In genomic region chr2:149002891-149003740, GRCh38 we compare ENCODE assay signal across 32 cellular contexts. TPM values are rescaled to one million over a fixed set of nuclear protein-coding genes. Genes with fewer than 3 reads are reported as not detected.
DNase-seq lines count a peak whose midpoint lies in the region; ATAC-seq, FAIRE-seq and TF ChIP-seq lines count a peak whose summit lies in the region.
"Had no signal": no experiment of that assay in that cellular context is flagged by ENCODE, and none has a peak within 500 bp of the region (broad histone marks: within the 10 kb centered on the region; RNA-seq: fewer than 3 reads in every experiment).

No MANE protein-coding gene starts in this region.

- no peak for ATAC-seq in left ventricle myocardium superior
- ATAC-seq: activated CD8-positive, alpha-beta T cell treated with anti-CD3 and anti-CD28 coated beads, Interleukin-2, amount 10 ng/mL, durations not matched to agents 7 days and 5 days; activated naive CD4-positive, alpha-beta T cell treated with anti-CD3 and anti-CD28 coated beads, Interleukin-2, amount 50 U/mL, for 72 hours; CD8-positive, alpha-beta T cell; HCT116; mucosa of descending colon; right lobe of liver had no signal

- no peaks in the 10 kb centered on the region for H3K27me3 ChIP-seq in endodermal cell (ENCODE audit: control insufficient read depth, insufficient read depth, low read length, poor library complexity, severe bottlenecking)
- H3K27me3 ChIP-seq: ascending aorta, right lobe of liver, upper lobe of left lung had no signal

- H3K27me3 Mint-ChIP-seq in endodermal cell (ENCODE audit: insufficient read depth): no peaks in the 10 kb centered on the region

- no peak overlapping the region for H3K4me3 Mint-ChIP-seq in endodermal cell
- H3K4me3 Mint-ChIP-seq: activated CD8-positive, alpha-beta T cell treated with anti-CD3 and anti-CD28 coated beads, Interleukin-2, amount 10 ng/mL, durations not matched to agents 7 days and 5 days; CD8-positive, alpha-beta T cell; dendritic cell treated with granulocyte-macrophage colony-stimulating factor and Interleukin-4, amounts not matched to agents 40 ng/mL and 50 ng/mL, for 4 days; nephron had no signal

- intact Hi-C loops in posterior cingulate gyrus (cut with DNase I) (no loop called here), left ventricle myocardium superior (cut with micrococcal nuclease) (no loop called here)

- H3K4me3 ChIP-seq in AG09309 (ENCODE audit: control insufficient read depth, low read depth, low read length) (peak overlapping the region; percentile 38), endodermal cell (ENCODE audit: low read length) (peak overlapping the region; percentile 3)
- H3K4me3 ChIP-seq: ascending aorta, mucosa of descending colon, right lobe of liver, SK-N-MC, upper lobe of left lung had no signal

- H3K4me1 ChIP-seq in endodermal cell (ENCODE audit: control insufficient read depth, insufficient read depth, low read length): no peaks in the 10 kb centered on the region
- H3K4me1 ChIP-seq: ascending aorta, parathyroid adenoma, right lobe of liver, upper lobe of left lung had no signal

- peaks cover 30% of the 10 kb centered on the region for H3K9me3 Mint-ChIP-seq in endodermal cell
- H3K9me3 Mint-ChIP-seq: activated naive CD4-positive, alpha-beta T cell treated with anti-CD3 and anti-CD28 coated beads, Interleukin-2, amount 50 U/mL, for 72 hours; CD8-positive, alpha-beta T cell; dendritic cell treated with granulocyte-macrophage colony-stimulating factor and Interleukin-4, amounts not matched to agents 40 ng/mL and 50 ng/mL, for 4 days; nephron had no signal

- no peak for DNase-seq in AG09309 (ENCODE audit: low read depth)
- DNase-seq in HTR-8/SVneo (ENCODE audit: insufficient read length, low spot score): no peak
- DNase-seq in endodermal cell: no peak
- peak in 8 of 10 donors; percentile 66 to 96 (median 80) for DNase-seq in posterior cingulate gyrus
- DNase-seq in left ventricle myocardium superior: no peak
- DNase-seq in NCI-H1694 treated with DMSO at 0.1 percent for 48 hours (lab: John Stamatoyannopoulos, UW): no peak
- DNase-seq in mesenteric fat pad (ENCODE audit: low spot score): no peak
- no peak for DNase-seq in activated T-cell treated with anti-CD3 and anti-CD28 coated beads, Interleukin-2, amount 50 U/mL, for 48 hours
- DNase-seq: activated CD8-positive, alpha-beta T cell treated with anti-CD3 and anti-CD28 coated beads, Interleukin-2, amount 10 ng/mL, durations not matched to agents 7 days and 5 days; CD8-positive, alpha-beta T cell; DMS 273 treated with DMSO at 0.1 percent for 48 hours; GDM1; mucosa of descending colon; NCI-H146; right lobe of liver; stimulated activated CD4-positive, alpha-beta T cell treated with anti-CD3 and anti-CD28 coated beads, Interleukin-12 subunit alpha, Interleukin-12 subunit beta, amount 100 ng/mL, for 4 hours; stimulated activated CD4-positive, alpha-beta T cell treated with anti-CD3 and anti-CD28 coated beads, Interleukin-4, amount 100 ng/mL, for 1 hour had no signal

- no peak overlapping the region for H3K27ac Mint-ChIP-seq in endodermal cell
- H3K27ac Mint-ChIP-seq: activated CD8-positive, alpha-beta T cell treated with anti-CD3 and anti-CD28 coated beads, Interleukin-2, amount 10 ng/mL, durations not matched to agents 7 days and 5 days; activated naive CD4-positive, alpha-beta T cell treated with anti-CD3 and anti-CD28 coated beads, Interleukin-2, amount 50 U/mL, for 72 hours; CD8-positive, alpha-beta T cell; dendritic cell treated with granulocyte-macrophage colony-stimulating factor and Interleukin-4, amounts not matched to agents 40 ng/mL and 50 ng/mL, for 4 days had no signal

- peaks cover 31% of the 10 kb centered on the region for H3K9me3 ChIP-seq in endodermal cell (ENCODE audit: control insufficient read depth, low read length)
- H3K9me3 ChIP-seq: ascending aorta, mucosa of descending colon, right lobe of liver, upper lobe of left lung had no signal

- WGBS in endodermal cell (ENCODE audit: insufficient coverage in 1 of 2, insufficient read length in 1 of 2), 2 experiments: 96 to 97% methylated on average over 24 to 31 of the region's 31 CpGs

- no peak overlapping the region for H3K9ac ChIP-seq in endodermal cell (ENCODE audit: extremely low read depth, low read length, poor library complexity, severe bottlenecking)
- H3K9ac ChIP-seq: KMS-11, parathyroid adenoma had no signal

- H3K36me3 Mint-ChIP-seq in endodermal cell (ENCODE audit: low read depth): peaks cover 47% of the 10 kb centered on the region

- peaks cover 53% of the 10 kb centered on the region for H3K36me3 ChIP-seq in endodermal cell (ENCODE audit: control insufficient read depth, insufficient read depth, low read length)
- H3K36me3 ChIP-seq: ascending aorta, right lobe of liver, upper lobe of left lung had no signal

- FAIRE-seq in HTR-8/SVneo (lab: Jason Lieb, UNC): peak; percentile 23
- FAIRE-seq: GM19239, keratinocyte had no signal

- H3K27ac ChIP-seq in endodermal cell (ENCODE audit: low read depth, low read length): no peak overlapping the region
- H3K27ac ChIP-seq: 22Rv1, ascending aorta, KMS-11, parathyroid adenoma, right lobe of liver, RWPE1, SK-N-MC, upper lobe of left lung had no signal

- peaks cover 25% of the 10 kb centered on the region for H3K4me1 Mint-ChIP-seq in endodermal cell

- TF ChIP-seq CTCF in AG09309 (IDR thresholded peaks at IDR 0.05; ENCODE audit: control insufficient read depth, insufficient read depth, low read depth, low read length, missing control alignments) (no peak), endodermal cell (conservative IDR thresholded peaks at IDR 0.05) (no peak)

RNA-seq across cellular contexts. Expression of gene LYPD6B, which starts 35.4 kb away (rescaled TPM):
- total RNA-seq in endodermal cell: 10 to 100 TPM; 12.6 to 14.5 TPM
- 5.6 TPM for polyA plus RNA-seq in endodermal cell (2013, experiment 1 of 2)
- 2.4 TPM for polyA plus RNA-seq in endodermal cell (2013, experiment 2 of 2)
- total RNA-seq in left ventricle myocardium superior: not detected
- not detected for total RNA-seq in mesenteric fat pad
- total RNA-seq: activated CD8-positive, alpha-beta T cell treated with anti-CD3 and anti-CD28 coated beads, Interleukin-2, amount 10 ng/mL, durations not matched to agents 7 days and 5 days; activated naive CD4-positive, alpha-beta T cell treated with anti-CD3 and anti-CD28 coated beads, Interleukin-2, amount 50 U/mL, for 72 hours; ascending aorta; cardiac septum; CD8-positive, alpha-beta T cell; T-helper 1 cell treated with Interleukin-12 subunit alpha and Interleukin-12 subunit beta and Interleukin-4 antibody, amounts not matched to agents 30 ng/mL and 1 ng/mL, for 36 hours had no signal

Comparison
In these comparisons a context has a peak if more than half of its experiments do, and no peak if none do; other contexts are left out.
1. DNase-seq: peak in posterior cingulate gyrus (8 of 10); none in AG09309 (single experiment), HTR-8/SVneo (single experiment), endodermal cell (single experiment), left ventricle myocardium superior (single experiment), NCI-H1694 treated with DMSO at 0.1 percent for 48 hours (single experiment), mesenteric fat pad (single experiment) and activated T-cell treated with anti-CD3 and anti-CD28 coated beads, Interleukin-2, amount 50 U/mL, for 48 hours (0 of 2).
2. RNA of gene LYPD6B, which starts 35.4 kb away (total RNA-seq): 12.6 to 14.5 TPM in endodermal cell; not detected in mesenteric fat pad (single experiment) and not detected in left ventricle myocardium superior (single experiment); every median in the first group is over 10 times any median in the second.